ENCODE assay signal across 16 cellular contexts in the genomic region with DNA sequence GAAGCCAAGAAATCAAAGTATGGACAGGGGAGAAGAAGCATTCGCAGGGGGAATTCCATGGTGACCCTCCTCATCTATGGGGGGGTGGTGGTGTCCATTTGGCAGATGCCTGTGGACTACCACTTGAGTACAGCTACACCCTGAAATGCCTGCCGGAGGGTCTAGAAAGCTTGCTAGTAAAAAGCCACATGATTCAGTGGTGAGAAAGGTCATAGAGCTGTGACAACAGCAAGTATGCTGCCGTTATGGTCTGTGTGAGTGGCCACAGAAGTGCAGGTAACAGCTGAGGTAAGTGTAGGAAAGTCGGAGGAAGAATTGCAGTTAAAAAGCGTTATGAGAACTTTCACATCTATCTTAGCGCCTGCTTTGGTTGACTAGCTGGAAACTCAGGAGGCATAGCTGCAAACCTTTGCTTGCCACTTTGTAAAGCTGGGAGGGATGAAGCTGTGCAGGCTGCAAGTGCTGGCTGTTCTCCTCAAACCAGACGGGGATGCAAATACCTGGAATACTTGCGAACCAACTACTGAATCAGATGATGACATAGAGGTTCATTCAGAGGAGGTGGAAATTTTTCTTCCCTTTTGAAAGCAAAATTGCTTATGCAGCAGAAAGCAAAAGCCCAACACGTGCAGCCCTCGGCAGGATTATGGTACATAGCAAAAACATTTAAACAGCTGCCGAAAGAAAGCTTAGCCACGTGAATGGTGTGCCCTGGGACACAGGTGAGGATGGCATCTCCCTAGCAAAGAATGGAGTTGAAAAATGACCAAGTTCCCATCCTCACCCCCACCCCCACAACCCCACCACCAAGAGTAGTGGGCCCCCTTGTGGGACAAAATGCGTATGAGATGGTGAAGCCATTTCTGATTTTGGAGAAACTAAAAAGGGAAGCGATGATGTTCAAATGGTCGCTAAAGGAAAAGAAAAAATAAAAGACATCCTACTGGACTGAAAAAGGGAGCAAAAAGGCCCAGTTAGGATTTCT.
DNase-seq lines count a peak whose midpoint lies in the region; ATAC-seq, FAIRE-seq and TF ChIP-seq lines count a peak whose summit lies in the region.
"Had no signal": no experiment of that assay in that cellular context is flagged by ENCODE, and none has a peak within 500 bp of the region (broad histone marks: within the 10 kb centered on the region; RNA-seq: fewer than 3 reads in every experiment).

No MANE protein-coding gene starts in this region.

- H3K27ac ChIP-seq in A549 (no peak overlapping the region), IMR-90 (ENCODE audit: insufficient read depth, low read length) (no peak overlapping the region), endodermal cell (ENCODE audit: low read depth, low read length) (no peak overlapping the region), neural progenitor cell (no peak overlapping the region), heart left ventricle (no peak overlapping the region)

- H3K9ac ChIP-seq in IMR-90 (ENCODE audit: low read depth, low read length) (no peak overlapping the region), endodermal cell (ENCODE audit: extremely low read depth, low read length, poor library complexity, severe bottlenecking) (no peak overlapping the region), neural progenitor cell (no peak overlapping the region)

- H3K27me3 Mint-ChIP-seq in endodermal cell (ENCODE audit: insufficient read depth) (no peaks in the 10 kb centered on the region), neural progenitor cell (ENCODE audit: insufficient read depth, low read depth) (peaks cover 2% of the 10 kb centered on the region)
- H3K27me3 Mint-ChIP-seq: IgD-negative memory B cell had no signal

- no peak overlapping the region for H2BK20ac ChIP-seq in IMR-90 (ENCODE audit: low read depth, low read length)

- WGBS in A549 (ENCODE audit: missing lambda C conversion rate) = 53% methylated on average over 15 of the region's 15 CpGs
- WGBS in IMR-90 (ENCODE audit: extremely low coverage in 2 of 2, insufficient read length in 1 of 2), 2 experiments = 56% methylated on average over 6 of the region's 15 CpGs; no CpG with 5 or more reads in 1 of the 2 experiments
- 89 to 96% methylated on average over 9 to 15 of the region's 15 CpGs for WGBS in endodermal cell (ENCODE audit: insufficient coverage in 1 of 2, insufficient read length in 1 of 2), 2 experiments
- 70 to 80% (median 75%) methylated on average over 15 of the region's 15 CpGs for WGBS in heart left ventricle, 4 donors

- H4K5ac ChIP-seq in IMR-90 (ENCODE audit: low read depth, low read length) = no peak overlapping the region

- FAIRE-seq in A549 (lab: Jason Lieb, UNC) = no peak

- no peak overlapping the region for H4K8ac ChIP-seq in IMR-90 (ENCODE audit: low read depth in 2 of 2, low read length in 2 of 2)

- H2AK5ac ChIP-seq in IMR-90 (ENCODE audit: low read depth, low read length) = no peak overlapping the region

- H3K9me3 Mint-ChIP-seq in endodermal cell (peaks cover 16% of the 10 kb centered on the region), neural progenitor cell (peaks cover 3% of the 10 kb centered on the region)

- H3K18ac ChIP-seq in IMR-90 (ENCODE audit: low read depth, low read length) = no peak overlapping the region

- H3K79me2 ChIP-seq in neural progenitor cell (ENCODE audit: low read depth) = no peaks in the 10 kb centered on the region

- TF ChIP-seq POLR2A in A549 (IDR thresholded peaks at IDR 0.05; ENCODE audit: low read length) = no peak
- no peak for TF ChIP-seq POLR2A in IMR-90 (IDR thresholded peaks at IDR 0.05; ENCODE audit: low read depth, low read length)
- no peak for TF ChIP-seq POLR2A in heart left ventricle (IDR thresholded peaks at IDR 0.05)

- no TSS peak for BruUV-seq in IMR-90 (replicated peaks; lab: Mats Ljungman, UMichigan)

- H3K4me3 Mint-ChIP-seq in endodermal cell (no peak overlapping the region), neural progenitor cell (no peak overlapping the region)
- H3K4me3 Mint-ChIP-seq: CD14-positive monocyte, IgD-negative memory B cell had no signal

- no peak overlapping the region for H2BK15ac ChIP-seq in IMR-90 (ENCODE audit: low read depth, low read length)

- H3K27me3 ChIP-seq in IMR-90 (ENCODE audit: control insufficient read depth, insufficient read depth, low read length) (no peaks in the 10 kb centered on the region), endodermal cell (ENCODE audit: control insufficient read depth, insufficient read depth, low read length, poor library complexity, severe bottlenecking) (no peaks in the 10 kb centered on the region), neural progenitor cell (no peaks in the 10 kb centered on the region), heart left ventricle (no peaks in the 10 kb centered on the region)

- no peak for TF ChIP-seq RAD21 in A549 (conservative IDR thresholded peaks at IDR 0.05 in 1 of 2, IDR thresholded peaks at IDR 0.05 in 1 of 2)
- no peak for TF ChIP-seq RAD21 in IMR-90 (IDR thresholded peaks at IDR 0.05; ENCODE audit: low read length)

- no peak overlapping the region for H3K4ac ChIP-seq in IMR-90 (ENCODE audit: low read depth, low read length)

- H3K9me3 ChIP-seq in A549 (no peaks in the 10 kb centered on the region), IMR-90 (ENCODE audit: control insufficient read depth, insufficient read depth, low read length) (peaks cover 6% of the 10 kb centered on the region), endodermal cell (ENCODE audit: control insufficient read depth, low read length) (no peaks in the 10 kb centered on the region), neural progenitor cell (ENCODE audit: low read depth) (no peaks in the 10 kb centered on the region), heart left ventricle (peaks cover 0 to 12% (median 0%) of the 10 kb centered on the region in 12 donors)

- H4K20me1 ChIP-seq in IMR-90 (ENCODE audit: insufficient read depth, low read length) = no peaks in the 10 kb centered on the region
- H4K20me1 ChIP-seq in neural progenitor cell (ENCODE audit: low read depth) = no peaks in the 10 kb centered on the region

- POLR2A ChIA-PET in A549 (lab: Yijun Ruan, JAX) = no interaction called here
- POLR2A ChIA-PET in IMR-90 (lab: Charles Lee; ENCODE audit: unreplicated experiment) = no interaction called here

- H3K36me3 ChIP-seq in IMR-90 (ENCODE audit: control insufficient read depth, insufficient read depth, low read length) (no peaks in the 10 kb centered on the region), endodermal cell (ENCODE audit: control insufficient read depth, insufficient read depth, low read length) (no peaks in the 10 kb centered on the region), neural progenitor cell (no peaks in the 10 kb centered on the region), heart left ventricle (no peaks in the 10 kb centered on the region)

- no peak for TF ChIP-seq EP300 in A549 (IDR thresholded peaks at IDR 0.05)

- no peak overlapping the region for H3K14ac ChIP-seq in IMR-90 (replicated peaks; ENCODE audit: low read depth, low read length)

- H2AK9ac ChIP-seq in IMR-90 (replicated peaks; ENCODE audit: low read depth, low read length, poor library complexity) = no peak overlapping the region

- H3K9me1 ChIP-seq in IMR-90 (ENCODE audit: insufficient read depth, low read length) = no peaks in the 10 kb centered on the region

- H3F3A ChIP-seq in neural progenitor cell (ENCODE audit: low read depth) = no peaks in the 10 kb centered on the region

- DNase-seq in A549 (ENCODE audit: low read depth in 1 of 2, low spot score in 1 of 2) (no peak), IMR-90 (no peak), endodermal cell (peak; percentile 69), neural progenitor cell (ENCODE audit: low spot score) (no peak), heart left ventricle (no peak), SK-N-DZ (ENCODE audit: low spot score) (no peak)
- no peak for DNase-seq in stimulated activated CD4-positive, alpha-beta T cell treated with anti-CD3 and anti-CD28 coated beads, Interleukin-15, amount 100 ng/mL, for 24 hours
- DNase-seq: AML-193, EL, NCI-H1417, NCI-H1930, NCI-H2171, NCI-H446 treated with DMSO at 0.1 percent for 48 hours had no signal

- CTCF ChIA-PET in A549 (lab: Yijun Ruan, JAX) = no interaction called here
- CTCF ChIA-PET in IMR-90 (lab: Yijun Ruan, JAX) = no interaction called here

- intact Hi-C loops in IMR-90 (cut with micrococcal nuclease) (no loop called here), heart left ventricle (cut with DNase I) (no loop called here)

- in situ Hi-C loops in IMR-90 (cut with MboI; ENCODE audit: low sequenced_read_pairs) = no loop called here

- no peak overlapping the region for H2BK120ac ChIP-seq in IMR-90 (ENCODE audit: low read depth, low read length)

- H3K4me2 ChIP-seq in A549 = no peak overlapping the region
- no peak overlapping the region for H3K4me2 ChIP-seq in IMR-90 (ENCODE audit: low read depth, low read length)
- no peak overlapping the region for H3K4me2 ChIP-seq in neural progenitor cell

- H3K36me3 Mint-ChIP-seq in endodermal cell (ENCODE audit: low read depth) (no peaks in the 10 kb centered on the region), neural progenitor cell (no peaks in the 10 kb centered on the region)
- H3K36me3 Mint-ChIP-seq: CD14-positive monocyte, IgD-negative memory B cell had no signal

- no peak overlapping the region for H3K23ac ChIP-seq in IMR-90 (ENCODE audit: low read depth, low read length)

- ATAC-seq in A549 = no peak
- ATAC-seq in IMR-90 (ENCODE audit: low read depth) = no peak
- ATAC-seq in HG02981 (IDR thresholded peaks at IDR 0.05; ENCODE audit: unreplicated experiment) = no peak
- ATAC-seq in heart left ventricle = no peak

- H2BK5ac ChIP-seq in IMR-90 (ENCODE audit: low read depth, low read length, poor library complexity, severe bottlenecking) = no peak overlapping the region

- H3K4me3 ChIP-seq in A549 (no peak overlapping the region), IMR-90 (ENCODE audit: insufficient read depth, low read depth, low read length) (no peak overlapping the region), endodermal cell (ENCODE audit: low read length) (no peak overlapping the region), neural progenitor cell (no peak overlapping the region), heart left ventricle (no peak overlapping the region)

- no peak overlapping the region for H4K91ac ChIP-seq in IMR-90 (ENCODE audit: insufficient read depth, low read depth, low read length)

- TF ChIP-seq CTCF in A549 (IDR thresholded peaks at IDR 0.05) (no peak), IMR-90 (conservative IDR thresholded peaks at IDR 0.05; ENCODE audit: low read depth, low read length) (no peak), endodermal cell (conservative IDR thresholded peaks at IDR 0.05) (peak; percentile 74), neural progenitor cell (IDR thresholded peaks at IDR 0.05) (peak; percentile 22), heart left ventricle (IDR thresholded peaks at IDR 0.05) (no peak)

- H3K56ac ChIP-seq in IMR-90 (ENCODE audit: extremely low read depth, insufficient read depth, low read length) = no peak overlapping the region

- dilution Hi-C loops in IMR-90 (cut with HindIII; ENCODE audit: low sequenced_read_pairs, unreplicated experiment) = no loop called here

- H3K27ac Mint-ChIP-seq in endodermal cell (peak overlapping the region; percentile 6), neural progenitor cell (no peak overlapping the region)
- H3K27ac Mint-ChIP-seq: CD14-positive monocyte, IgD-negative memory B cell had no signal

- H2AFZ ChIP-seq in IMR-90 (replicated peaks; ENCODE audit: low read length, poor library complexity) (no peak overlapping the region), neural progenitor cell (replicated peaks) (peak overlapping the region; percentile 72)

- H3K4me1 Mint-ChIP-seq in endodermal cell (peaks cover 9% of the 10 kb centered on the region), neural progenitor cell (no peaks in the 10 kb centered on the region)
- H3K4me1 Mint-ChIP-seq: CD14-positive monocyte, IgD-negative memory B cell had no signal

- no peaks in the 10 kb centered on the region for H3K4me1 ChIP-seq in A549
- H3K4me1 ChIP-seq in IMR-90 (ENCODE audit: control insufficient read depth, insufficient read depth, low read length) = no peaks in the 10 kb centered on the region
- no peaks in the 10 kb centered on the region for H3K4me1 ChIP-seq in endodermal cell (ENCODE audit: control insufficient read depth, insufficient read depth, low read length)
- H3K4me1 ChIP-seq in neural progenitor cell = no peaks in the 10 kb centered on the region
- H3K4me1 ChIP-seq in heart left ventricle = no peaks in the 10 kb centered on the region

- no peaks in the 10 kb centered on the region for H3K79me1 ChIP-seq in IMR-90 (ENCODE audit: low read depth in 1 of 2, low read length in 2 of 2)

Comparison
In these comparisons a context has a peak if more than half of its experiments do, and no peak if none do; other contexts are left out.
1. CTCF ChIP-seq: peak in endodermal cell (single experiment) and neural progenitor cell (single experiment); none in A549 (single experiment), IMR-90 (single experiment) and heart left ventricle (0 of 12).